Comparison of ENCODE assay signal across 21 cellular contexts in the genomic region with DNA sequence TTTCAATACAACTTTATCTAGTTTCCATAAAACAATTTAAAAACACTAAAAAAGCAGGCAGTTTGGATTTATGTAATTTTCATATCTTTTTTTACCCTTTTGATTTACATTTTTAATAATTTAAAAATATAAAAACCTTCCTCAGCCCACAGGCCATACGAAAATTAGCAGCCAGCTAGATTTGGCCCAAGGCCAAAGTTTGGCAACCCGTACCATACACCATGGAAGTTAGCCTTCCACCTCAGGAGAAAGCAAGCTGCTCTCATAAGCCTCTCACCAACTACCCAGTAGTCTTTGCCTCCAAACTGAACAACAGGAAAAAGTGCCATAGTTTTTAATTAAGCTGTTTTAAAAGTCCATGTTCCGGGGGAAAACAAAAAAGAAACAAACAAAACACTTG.
"Had no signal": no experiment of that assay in that cellular context is flagged by ENCODE, and none has a peak within 500 bp of the region (broad histone marks: within the 10 kb centered on the region; RNA-seq: fewer than 3 reads in every experiment).

No MANE protein-coding gene starts in this region.

- H3K4me3 ChIP-seq: left lung, sigmoid colon, smooth muscle cell, transverse colon had no signal

- H3K27me3 ChIP-seq: left lung, sigmoid colon, transverse colon had no signal

- H3K9me3 ChIP-seq: left lung, sigmoid colon, transverse colon had no signal

- H3K27ac ChIP-seq: foreskin keratinocyte, left lung, sigmoid colon, transverse colon, WERI-Rb-1 had no signal

- H3K36me3 ChIP-seq: left lung, sigmoid colon, transverse colon, WERI-Rb-1 had no signal

- DNase-seq: activated CD4-positive, alpha-beta T cell treated with anti-CD3 and anti-CD28 coated beads, Interleukin-2, amount 10 ng/mL, durations not matched to agents 7 days and 5 days; activated CD4-positive, CD25-positive, alpha-beta regulatory T cell treated with anti-CD3 and anti-CD28 coated beads, Interleukin-2, amount 50 U/mL, for 72 hours; activated CD8-positive, alpha-beta memory T cell treated with anti-CD3 and anti-CD28 coated beads, Interleukin-2, amount 10 ng/mL, durations not matched to agents 7 days and 5 days; activated CD8-positive, alpha-beta T cell treated with anti-CD3 and anti-CD28 coated beads for 36 hours; activated effector memory CD4-positive, alpha-beta T cell treated with anti-CD3 and anti-CD28 coated beads, Interleukin-2, amount 50 U/mL, for 16 hours; activated naive CD4-positive, alpha-beta T cell treated with anti-CD3 and anti-CD28 coated beads, Interleukin-2, amount 10 ng/mL, durations not matched to agents 7 days and 5 days; activated T-cell treated with anti-CD3 and anti-CD28 coated beads for 4 hours; cerebellar nuclear complex; effector CD4-positive, alpha-beta T cell; erythroblast; foreskin keratinocyte; left lung; naive thymus-derived CD4-positive, alpha-beta T cell; occipital lobe; posterior cingulate gyrus; sigmoid colon; stimulated activated CD4-positive, alpha-beta T cell treated with anti-CD3 and anti-CD28 coated beads, Interleukin-15, amount 100 ng/mL, for 24 hours; transverse colon; WERI-Rb-1 had no signal

- H3K4me1 ChIP-seq: foreskin keratinocyte, left lung, transverse colon had no signal

- ATAC-seq: activated CD8-positive, alpha-beta memory T cell treated with anti-CD3 and anti-CD28 coated beads, Interleukin-2, amount 10 ng/mL, durations not matched to agents 7 days and 5 days; activated CD8-positive, alpha-beta T cell treated with anti-CD3 and anti-CD28 coated beads for 36 hours; foreskin keratinocyte; left lung; naive thymus-derived CD4-positive, alpha-beta T cell; stimulated activated memory B cell treated with anti-CD40 and anti-IgM and Interleukin-4, amounts not matched to agents 10 μg/mL and 1 μg/mL and 100 μg/mL, for 72 hours had no signal
